22 cellular contexts compared by ENCODE assay signal in the genomic region with DNA sequence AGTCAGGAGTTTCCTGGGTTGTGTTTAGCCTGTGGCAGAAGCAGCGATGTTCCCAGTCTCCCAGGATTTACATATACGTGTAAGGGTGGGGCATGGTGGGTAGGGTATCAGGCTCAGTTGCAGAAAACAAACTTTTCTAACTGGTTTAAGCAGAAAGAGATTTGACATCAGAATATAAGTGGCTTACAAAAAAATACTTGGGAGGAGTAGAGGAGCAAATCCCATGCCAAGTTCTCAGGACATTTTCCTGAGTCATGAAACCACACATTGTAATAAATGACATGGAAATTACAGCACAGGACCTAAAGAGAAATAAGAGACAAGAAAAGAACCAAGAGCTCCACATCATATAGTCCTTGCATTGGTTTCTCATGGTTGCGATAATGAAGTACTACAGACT. TPM values are rescaled to one million over a fixed set of nuclear protein-coding genes. Genes with fewer than 3 reads are reported as not detected.
DNase-seq lines count a peak whose midpoint lies in the region; ATAC-seq and TF ChIP-seq lines count a peak whose summit lies in the region.
"Had no signal": no experiment of that assay in that cellular context is flagged by ENCODE, and none has a peak within 500 bp of the region (broad histone marks: within the 10 kb centered on the region; RNA-seq: fewer than 3 reads in every experiment).

No MANE protein-coding gene starts in this region.

- CTCF ChIA-PET in BJ (lab: Yijun Ruan, JAX): interaction anchor here (1.1 kb wide), 1 partner anchor 40 kb away, joined by 3 read pairs; no protein-coding TSS in a partner anchor

- no peaks in the 10 kb centered on the region for H3K9me3 Mint-ChIP-seq in T-helper 2 cell treated with Interferon-gamma antibody and Interleukin-4, amounts not matched to agents 5 μg/mL and 100 μg/mL, for 36 hours
- H3K9me3 Mint-ChIP-seq: activated naive CD8-positive, alpha-beta T cell treated with anti-CD3 and anti-CD28 coated beads, Interleukin-2, amount 50 U/mL, for 24 hours; central memory CD8-positive, alpha-beta T cell had no signal

- H3K4me3 ChIP-seq in BJ (ENCODE audit: low read depth, low read length): no peak overlapping the region
- no peak overlapping the region for H3K4me3 ChIP-seq in astrocyte of the spinal cord (ENCODE audit: low read depth, low read length)
- H3K4me3 ChIP-seq in kidney epithelial cell (ENCODE audit: low read depth, low read length): no peak overlapping the region
- H3K4me3 ChIP-seq: gastrocnemius medialis, vagina had no signal

- no peaks in the 10 kb centered on the region for H3K36me3 Mint-ChIP-seq in T-helper 2 cell treated with Interferon-gamma antibody and Interleukin-4, amounts not matched to agents 5 μg/mL and 100 μg/mL, for 36 hours (ENCODE audit: low read depth)

- peaks cover 6% of the 10 kb centered on the region for H3K27me3 Mint-ChIP-seq in T-helper 2 cell treated with Interferon-gamma antibody and Interleukin-4, amounts not matched to agents 5 μg/mL and 100 μg/mL, for 36 hours (ENCODE audit: low read depth)

- no peak overlapping the region for H3K27ac Mint-ChIP-seq in T-helper 2 cell treated with Interferon-gamma antibody and Interleukin-4, amounts not matched to agents 5 μg/mL and 100 μg/mL, for 36 hours
- H3K27ac Mint-ChIP-seq: activated naive CD8-positive, alpha-beta T cell treated with anti-CD3 and anti-CD28 coated beads, Interleukin-2, amount 50 U/mL, for 24 hours had no signal

- H3K27me3 ChIP-seq in BJ (ENCODE audit: control insufficient read depth, insufficient read depth, low read length): peaks cover 11% of the 10 kb centered on the region
- no peaks in the 10 kb centered on the region for H3K27me3 ChIP-seq in kidney epithelial cell (ENCODE audit: control insufficient read depth, insufficient read depth, low read length)
- H3K27me3 ChIP-seq: gastrocnemius medialis, vagina had no signal

- ATAC-seq in GM18498 (IDR thresholded peaks at IDR 0.05; ENCODE audit: unreplicated experiment): no peak
- ATAC-seq in GM19328 (IDR thresholded peaks at IDR 0.05; ENCODE audit: unreplicated experiment): no peak
- ATAC-seq in GM21360 (IDR thresholded peaks at IDR 0.05; ENCODE audit: unreplicated experiment): no peak
- ATAC-seq: activated naive CD8-positive, alpha-beta T cell treated with anti-CD3 and anti-CD28 coated beads, Interleukin-2, amount 50 U/mL, for 24 hours; gastrocnemius medialis; left ventricle myocardium superior had no signal

- DNase-seq in BJ (ENCODE audit: low read depth): peak; percentile 40
- peak; percentile 59 for DNase-seq in HT1080 (ENCODE audit: low read depth)
- peak; percentile 86 for DNase-seq in astrocyte of the spinal cord (ENCODE audit: low read depth, low spot score)
- peak; percentile 14 for DNase-seq in kidney epithelial cell (ENCODE audit: low read depth)
- DNase-seq in T-helper 2 cell treated with Interferon-gamma antibody and Interleukin-4, amounts not matched to agents 5 μg/mL and 100 μg/mL, for 36 hours (ENCODE audit: low spot score): no peak
- DNase-seq: activated naive CD8-positive, alpha-beta T cell treated with anti-CD3 and anti-CD28 coated beads, Interleukin-2, amount 50 U/mL, for 24 hours; AML-193; COR-L47; gastrocnemius medialis; KBM-7; left ventricle myocardium superior; NCI-H1048; NCI-H2029; occipital lobe; Right ventricle myocardium superior; stimulated activated CD4-positive, alpha-beta T cell treated with anti-CD3 and anti-CD28 coated beads, Interleukin-2, amount 100 ng/mL, for 48 hours; T-helper 1 cell had no signal

- no peak for TF ChIP-seq CTCF in BJ (IDR thresholded peaks at IDR 0.05; ENCODE audit: insufficient read depth, low read depth, low read length)
- TF ChIP-seq CTCF in astrocyte of the spinal cord (IDR thresholded peaks at IDR 0.05; ENCODE audit: low read depth, low read length): no peak
- TF ChIP-seq CTCF in kidney epithelial cell (IDR thresholded peaks at IDR 0.05; ENCODE audit: insufficient read depth, low read length, poor library complexity, severe bottlenecking): no peak

- in situ Hi-C loops in astrocyte of the spinal cord (cut with HindIII; ENCODE audit: low sequenced_read_pairs): no loop called here

- H3K4me3 Mint-ChIP-seq in T-helper 2 cell treated with Interferon-gamma antibody and Interleukin-4, amounts not matched to agents 5 μg/mL and 100 μg/mL, for 36 hours: no peak overlapping the region
- H3K4me3 Mint-ChIP-seq: activated naive CD8-positive, alpha-beta T cell treated with anti-CD3 and anti-CD28 coated beads, Interleukin-2, amount 50 U/mL, for 24 hours; central memory CD8-positive, alpha-beta T cell had no signal

- POLR2A ChIA-PET in BJ (lab: Charles Lee): no interaction called here

- no peaks in the 10 kb centered on the region for H3K36me3 ChIP-seq in BJ (ENCODE audit: control insufficient read depth, insufficient read depth, low read length)
- H3K36me3 ChIP-seq in kidney epithelial cell (ENCODE audit: control insufficient read depth, insufficient read depth, low read length): no peaks in the 10 kb centered on the region
- H3K36me3 ChIP-seq: gastrocnemius medialis, vagina had no signal

- H3K4me1 Mint-ChIP-seq in T-helper 2 cell treated with Interferon-gamma antibody and Interleukin-4, amounts not matched to agents 5 μg/mL and 100 μg/mL, for 36 hours (ENCODE audit: low read depth): no peaks in the 10 kb centered on the region
- H3K4me1 Mint-ChIP-seq: activated naive CD8-positive, alpha-beta T cell treated with anti-CD3 and anti-CD28 coated beads, Interleukin-2, amount 50 U/mL, for 24 hours; central memory CD8-positive, alpha-beta T cell had no signal

RNA-seq across cellular contexts. Expression of gene FRMD4A, which starts 26.2 kb away (rescaled TPM):
- polyA plus RNA-seq in BJ (2011; rRNA removed): 21.1 and 31.6 TPM in 2 replicates
- polyA minus RNA-seq in BJ (2011; rRNA and poly(A)+ RNA removed): 31.3 and 49.8 TPM in 2 replicates
- 50.5 and 60.8 TPM in 2 replicates for total RNA-seq in HT1080 (2014; rRNA removed; shearing (Covaris generic))
- polyA plus RNA-seq in HT1080 (2015; cell fraction: cytosol; rRNA removed): 57.5 and 63.6 TPM in 2 replicates
- polyA plus RNA-seq in HT1080 (2015; cell fraction: nucleus; rRNA removed): 97.6 and 116 TPM in 2 replicates
- 27.4 and 28.2 TPM in 2 replicates for total RNA-seq in kidney epithelial cell
